In genomic region chr19:23075031-23075733, GRCh38 we compare ENCODE assay signal across 8 cellular contexts. TPM values are rescaled to one million over a fixed set of nuclear protein-coding genes. Genes with fewer than 3 reads are reported as not detected.
DNase-seq lines count a peak whose midpoint lies in the region; ATAC-seq and TF ChIP-seq lines count a peak whose summit lies in the region.

No MANE protein-coding gene starts in this region.

- no peaks in the 10 kb centered on the region for H4K20me1 ChIP-seq in OCI-LY1 (ENCODE audit: insufficient read depth, low read length)

- intact Hi-C loops in lower lobe of right lung (cut with DNase I): no loop called here

- no peaks in the 10 kb centered on the region for H3K9me3 ChIP-seq in OCI-LY1 (ENCODE audit: low read length)
- peaks cover 3 to 12% of the 10 kb centered on the region in 2 donors for H3K9me3 ChIP-seq in duodenal mucosa (ENCODE audit: control insufficient read depth in 1 of 2, low read length in 2 of 2)
- peaks cover under 1% of the 10 kb centered on the region for H3K9me3 ChIP-seq in lower lobe of right lung
- H3K9me3 ChIP-seq in subcutaneous abdominal adipose tissue (ENCODE audit: control insufficient read depth in 5 of 5, low read length in 5 of 5): no peaks in the 10 kb centered on the region

- no peaks in the 10 kb centered on the region for H3K9me2 ChIP-seq in OCI-LY1 (ENCODE audit: low read depth, low read length)

- DNase-seq in EH (ENCODE audit: low read depth) (peak; percentile 74), lower lobe of right lung (peak; percentile 51)
- DNase-seq in central memory CD4-positive, alpha-beta T cell: no peak
- DNase-seq in effector CD8-positive, alpha-beta T cell (lab: John Stamatoyannopoulos, UW): no peak

- H3K4me1 ChIP-seq in OCI-LY1 (ENCODE audit: insufficient read depth, low read length, severe bottlenecking) (peaks cover 11% of the 10 kb centered on the region), duodenal mucosa (ENCODE audit: control insufficient read depth in 1 of 2, insufficient read depth in 2 of 2, low read length in 2 of 2) (no peaks in the 10 kb centered on the region), lower lobe of right lung (no peaks in the 10 kb centered on the region), subcutaneous abdominal adipose tissue (ENCODE audit: control insufficient read depth in 5 of 5, insufficient read depth in 5 of 5, low read length in 5 of 5) (peaks cover 0 to 27% (median 21%) of the 10 kb centered on the region in 5 donors)

- H3K36me3 ChIP-seq in OCI-LY1 (ENCODE audit: insufficient read depth, low read length): peaks cover 8% of the 10 kb centered on the region; the same call in 1 of the 2 replicates
- H3K36me3 ChIP-seq in duodenal mucosa (ENCODE audit: control insufficient read depth in 1 of 2, insufficient read depth in 2 of 2, low read length in 2 of 2): no peaks in the 10 kb centered on the region
- no peaks in the 10 kb centered on the region for H3K36me3 ChIP-seq in lower lobe of right lung
- H3K36me3 ChIP-seq in subcutaneous abdominal adipose tissue (ENCODE audit: control insufficient read depth in 5 of 5, insufficient read depth in 5 of 5, low read length in 5 of 5): no peaks in the 10 kb centered on the region

- H3K4me2 ChIP-seq in OCI-LY1 (ENCODE audit: low read length): peak overlapping the region; percentile 60

- H3F3A ChIP-seq in OCI-LY1 (ENCODE audit: insufficient read depth, low read length): no peaks in the 10 kb centered on the region

- H3K4me3 ChIP-seq in OCI-LY1 (ENCODE audit: low read depth, low read length, poor library complexity, severe bottlenecking) (peak overlapping the region; percentile 64), duodenal mucosa (ENCODE audit: low read depth in 1 of 2, low read length in 2 of 2) (peak overlapping the region; percentile 60 to 71), lower lobe of right lung (peak overlapping the region; percentile 58), subcutaneous abdominal adipose tissue (ENCODE audit: low read depth in 1 of 5, low read length in 5 of 5) (peak overlapping the region; percentile 61 to 84 (median 76))

- no peak for TF ChIP-seq CTCF in OCI-LY1 (IDR thresholded peaks at IDR 0.05; ENCODE audit: low read length)
- TF ChIP-seq CTCF in lower lobe of right lung (IDR thresholded peaks at IDR 0.05): no peak

- ATAC-seq in HG03039 (IDR thresholded peaks at IDR 0.05; ENCODE audit: unreplicated experiment): peak; percentile 57
- ATAC-seq in lower lobe of right lung: peak; percentile 78 to 88

- H3K27me3 ChIP-seq in OCI-LY1 (ENCODE audit: insufficient read depth, low read length) (no peaks in the 10 kb centered on the region), duodenal mucosa (ENCODE audit: control insufficient read depth in 1 of 2, insufficient read depth in 2 of 2, low read length in 2 of 2) (no peaks in the 10 kb centered on the region), lower lobe of right lung (ENCODE audit: low read depth) (peaks cover 13% of the 10 kb centered on the region), subcutaneous abdominal adipose tissue (ENCODE audit: control insufficient read depth in 5 of 5, insufficient read depth in 4 of 5, low read length in 5 of 5) (peaks cover 0 to 18% (median 10%) of the 10 kb centered on the region in 5 donors)

- H3K9ac ChIP-seq in OCI-LY1 (ENCODE audit: low read length): peak overlapping the region; percentile 73
- no peak overlapping the region for H3K9ac ChIP-seq in duodenal mucosa (ENCODE audit: low read depth in 1 of 2, low read length in 2 of 2)
- H3K9ac ChIP-seq in subcutaneous abdominal adipose tissue (ENCODE audit: low read length in 5 of 5): peak overlapping the region in 4 of 5 donors; percentile 11 to 64 (median 54)

- H3K27ac ChIP-seq in OCI-LY1 (ENCODE audit: low read depth, low read length, poor library complexity, severe bottlenecking) (peak overlapping the region; percentile 56), duodenal mucosa (ENCODE audit: low read depth, low read length) (no peak overlapping the region), lower lobe of right lung (no peak overlapping the region), subcutaneous abdominal adipose tissue (ENCODE audit: low read depth, low read length) (no peak overlapping the region)

- H2AFZ ChIP-seq in OCI-LY1 (ENCODE audit: low read length): no peak overlapping the region

- no peaks in the 10 kb centered on the region for H3K79me2 ChIP-seq in OCI-LY1 (ENCODE audit: insufficient read depth, low read length)

RNA-seq across cellular contexts. Expression of gene ZNF730, which starts 41.6 kb away (rescaled TPM):
- 0.74 TPM for total RNA-seq in lower lobe of right lung

Comparison
In these comparisons a context has a peak if more than half of its experiments do, and no peak if none do; other contexts are left out.
1. DNase-seq: peak in EH (single experiment) and lower lobe of right lung (single experiment); none in central memory CD4-positive, alpha-beta T cell (single experiment) and effector CD8-positive, alpha-beta T cell (single experiment).
2. H3K9ac ChIP-seq: peak in OCI-LY1 (single experiment) and subcutaneous abdominal adipose tissue (4 of 5); none in duodenal mucosa (0 of 2).
3. Peak in every context shown above with its lines, with median percentiles within 50 percentile points of each other: H3K4me3 ChIP-seq.